8 cellular contexts compared by ENCODE assay signal in genomic region chr1:201504799-201505504, GRCh38. TPM values are rescaled to one million over a fixed set of nuclear protein-coding genes. Genes with fewer than 3 reads are reported as not detected.
DNase-seq lines count a peak whose midpoint lies in the region; ATAC-seq and TF ChIP-seq lines count a peak whose summit lies in the region.

No MANE protein-coding gene starts in this region.

- H3K36me3 ChIP-seq in left lung (no peaks in the 10 kb centered on the region), upper lobe of left lung (no peaks in the 10 kb centered on the region)

- H3K4me3 Mint-ChIP-seq in activated naive CD4-positive, alpha-beta T cell treated with anti-CD3 and anti-CD28 coated beads, Interleukin-2, amount 50 U/mL, for 24 hours, result peak overlapping the region; percentile 92
- H3K4me3 Mint-ChIP-seq in activated CD8-positive, alpha-beta T cell treated with anti-CD3 and anti-CD28 coated beads, Interleukin-2, amount 10 ng/mL, durations not matched to agents 7 days and 5 days, result peak overlapping the region; percentile 90

- H3K27ac ChIP-seq in left lung (peak overlapping the region; percentile 90 to 96), upper lobe of left lung (peak overlapping the region; percentile 88 to 94 (median 92))

- no peaks in the 10 kb centered on the region for H3K27me3 ChIP-seq in left lung
- no peaks in the 10 kb centered on the region for H3K27me3 ChIP-seq in upper lobe of left lung

- WGBS in upper lobe of left lung, 2 donors, result 68 to 73% methylated on average over 9 of the region's 9 CpGs

- intact Hi-C loops in left lung (cut with DNase I), result no loop called here

- no peak for DNase-seq in activated naive CD4-positive, alpha-beta T cell treated with anti-CD3 and anti-CD28 coated beads, Interleukin-2, amount 50 U/mL, for 72 hours (ENCODE audit: low spot score in 2 of 2)
- DNase-seq in activated CD8-positive, alpha-beta T cell treated with anti-CD3 and anti-CD28 coated beads, Interleukin-2, amount 10 ng/mL, durations not matched to agents 7 days and 5 days, result no peak
- DNase-seq in left lung (no peak), upper lobe of left lung (no peak)
- DNase-seq in activated effector memory CD4-positive, alpha-beta T cell treated with anti-CD3 and anti-CD28 coated beads, Interleukin-2, amount 50 U/mL, for 16 hours, result no peak

- peak overlapping the region; percentile 55 for H3K27ac Mint-ChIP-seq in activated naive CD4-positive, alpha-beta T cell treated with anti-CD3 and anti-CD28 coated beads, Interleukin-2, amount 50 U/mL, for 24 hours
- peak overlapping the region in 1 of 2 donors; percentile 36 for H3K27ac Mint-ChIP-seq in activated naive CD4-positive, alpha-beta T cell treated with anti-CD3 and anti-CD28 coated beads, Interleukin-2, amount 50 U/mL, for 72 hours
- peak overlapping the region; percentile 93 for H3K27ac Mint-ChIP-seq in activated CD8-positive, alpha-beta T cell treated with anti-CD3 and anti-CD28 coated beads, Interleukin-2, amount 10 ng/mL, durations not matched to agents 7 days and 5 days

- no peak for TF ChIP-seq EP300 in upper lobe of left lung (IDR thresholded peaks at IDR 0.05)

- H3K4me1 Mint-ChIP-seq in activated naive CD4-positive, alpha-beta T cell treated with anti-CD3 and anti-CD28 coated beads, Interleukin-2, amount 50 U/mL, for 24 hours, result peaks cover 39% of the 10 kb centered on the region
- peaks cover 52% of the 10 kb centered on the region for H3K4me1 Mint-ChIP-seq in activated CD8-positive, alpha-beta T cell treated with anti-CD3 and anti-CD28 coated beads, Interleukin-2, amount 10 ng/mL, durations not matched to agents 7 days and 5 days (ENCODE audit: low read depth)

- CTCF ChIA-PET in activated CD8-positive, alpha-beta T cell treated with anti-CD3 and anti-CD28 coated beads, Interleukin-2, amount 10 ng/mL, durations not matched to agents 7 days and 5 days (lab: Charles Lee), result interaction anchor here (0.8 to 13.0 kb wide), 5 partner anchors 7 to 69 kb away, joined by 3 to 150 read pairs (median 4); no protein-coding TSS in a partner anchor

- no peaks in the 10 kb centered on the region for H3K27me3 Mint-ChIP-seq in activated naive CD4-positive, alpha-beta T cell treated with anti-CD3 and anti-CD28 coated beads, Interleukin-2, amount 50 U/mL, for 24 hours
- H3K27me3 Mint-ChIP-seq in activated CD8-positive, alpha-beta T cell treated with anti-CD3 and anti-CD28 coated beads, Interleukin-2, amount 10 ng/mL, durations not matched to agents 7 days and 5 days (ENCODE audit: low read depth), result no peaks in the 10 kb centered on the region

- TF ChIP-seq CTCF in left lung (IDR thresholded peaks at IDR 0.05) (no peak), upper lobe of left lung (IDR thresholded peaks at IDR 0.05) (no peak)

- H3K4me1 ChIP-seq in left lung (peaks cover 52 to 83% of the 10 kb centered on the region in 2 donors), upper lobe of left lung (peaks cover 70 to 81% (median 71%) of the 10 kb centered on the region in 4 donors)

- H3K9me3 ChIP-seq in left lung (no peaks in the 10 kb centered on the region), upper lobe of left lung (no peaks in the 10 kb centered on the region)

- no peak for TF ChIP-seq POLR2A in upper lobe of left lung (IDR thresholded peaks at IDR 0.05)

- POLR2A ChIA-PET in activated CD8-positive, alpha-beta T cell treated with anti-CD3 and anti-CD28 coated beads, Interleukin-2, amount 10 ng/mL, durations not matched to agents 7 days and 5 days (lab: Charles Lee), result interaction anchor here (1.1 kb wide), 1 partner anchor 23 kb away, joined by 3 read pairs; no protein-coding TSS in a partner anchor

- no peaks in the 10 kb centered on the region for H3K9me3 Mint-ChIP-seq in activated naive CD4-positive, alpha-beta T cell treated with anti-CD3 and anti-CD28 coated beads, Interleukin-2, amount 50 U/mL, for 24 hours
- H3K9me3 Mint-ChIP-seq in activated naive CD4-positive, alpha-beta T cell treated with anti-CD3 and anti-CD28 coated beads, Interleukin-2, amount 50 U/mL, for 72 hours, result no peaks in the 10 kb centered on the region
- no peaks in the 10 kb centered on the region for H3K9me3 Mint-ChIP-seq in activated CD8-positive, alpha-beta T cell treated with anti-CD3 and anti-CD28 coated beads, Interleukin-2, amount 10 ng/mL, durations not matched to agents 7 days and 5 days (ENCODE audit: insufficient read depth)

- peak overlapping the region; percentile 65 to 73 for H3K4me3 ChIP-seq in left lung
- peak overlapping the region; percentile 10 to 84 (median 66) for H3K4me3 ChIP-seq in upper lobe of left lung

- no peaks in the 10 kb centered on the region for H3K36me3 Mint-ChIP-seq in activated naive CD4-positive, alpha-beta T cell treated with anti-CD3 and anti-CD28 coated beads, Interleukin-2, amount 50 U/mL, for 24 hours
- H3K36me3 Mint-ChIP-seq in activated naive CD4-positive, alpha-beta T cell treated with anti-CD3 and anti-CD28 coated beads, Interleukin-2, amount 50 U/mL, for 72 hours, result peaks cover 0 to 7% of the 10 kb centered on the region in 2 donors
- H3K36me3 Mint-ChIP-seq in activated CD8-positive, alpha-beta T cell treated with anti-CD3 and anti-CD28 coated beads, Interleukin-2, amount 10 ng/mL, durations not matched to agents 7 days and 5 days (ENCODE audit: low read depth), result peaks cover 14% of the 10 kb centered on the region

- ATAC-seq in activated naive CD4-positive, alpha-beta T cell treated with anti-CD3 and anti-CD28 coated beads, Interleukin-2, amount 50 U/mL, for 72 hours, result no peak
- no peak for ATAC-seq in activated CD8-positive, alpha-beta T cell treated with anti-CD3 and anti-CD28 coated beads, Interleukin-2, amount 10 ng/mL, durations not matched to agents 7 days and 5 days
- ATAC-seq in left lung, result peak; percentile 9
- peak in 1 of 2 donors; percentile 1 for ATAC-seq in upper lobe of left lung (ENCODE audit: low FRiP score in 2 of 2)
- ATAC-seq in HG03354 (IDR thresholded peaks at IDR 0.05; ENCODE audit: poor library complexity, severe bottlenecking, unreplicated experiment), result no peak
- ATAC-seq in HG03521 (IDR thresholded peaks at IDR 0.05; ENCODE audit: unreplicated experiment), result no peak

RNA-seq across cellular contexts. Expression of gene CSRP1, which starts 2.0 kb away (rescaled TPM):
- 10 to 100 TPM; 13.2 to 57.6 TPM for total RNA-seq in activated naive CD4-positive, alpha-beta T cell treated with anti-CD3 and anti-CD28 coated beads, Interleukin-2, amount 50 U/mL, for 72 hours
- total RNA-seq in activated CD8-positive, alpha-beta T cell treated with anti-CD3 and anti-CD28 coated beads, Interleukin-2, amount 10 ng/mL, durations not matched to agents 7 days and 5 days, result 10 to 100 TPM; 78.7 to 80.9 TPM
- total RNA-seq in left lung (100 to 1,000 TPM; 216 to 235 TPM), upper lobe of left lung (100 to 1,000 TPM; 200 to 495 (median 327) TPM)

RNA-seq across cellular contexts. Expression of gene NAV1, which starts 34.0 kb away (rescaled TPM):
- 1 to 10 TPM in 1 of 2 donors, under 1 TPM in 1; 0.48 to 3.1 TPM for total RNA-seq in activated naive CD4-positive, alpha-beta T cell treated with anti-CD3 and anti-CD28 coated beads, Interleukin-2, amount 50 U/mL, for 72 hours
- 1 to 10 TPM; 1.1 to 1.9 TPM for total RNA-seq in activated CD8-positive, alpha-beta T cell treated with anti-CD3 and anti-CD28 coated beads, Interleukin-2, amount 10 ng/mL, durations not matched to agents 7 days and 5 days
- 10 to 100 TPM; 37.9 to 41.5 TPM for total RNA-seq in left lung
- total RNA-seq in upper lobe of left lung, result 10 to 100 TPM; 15.2 to 41.0 (median 24.1) TPM

RNA-seq across cellular contexts. Expression of gene PHLDA3, which starts 36.0 kb away (rescaled TPM):
- total RNA-seq in activated naive CD4-positive, alpha-beta T cell treated with anti-CD3 and anti-CD28 coated beads, Interleukin-2, amount 50 U/mL, for 72 hours, result 10 to 100 TPM in 1 of 2 donors, 1 to 10 TPM in 1; 5.7 to 13.0 TPM
- 10 to 100 TPM; 17.3 to 18.7 TPM for total RNA-seq in activated CD8-positive, alpha-beta T cell treated with anti-CD3 and anti-CD28 coated beads, Interleukin-2, amount 10 ng/mL, durations not matched to agents 7 days and 5 days
- total RNA-seq in left lung, result 10 to 100 TPM; 46.8 to 82.7 TPM
- 100 to 1,000 TPM in 3 of 6 donors, 10 to 100 TPM in 3; 45.1 to 211 (median 88.1) TPM for total RNA-seq in upper lobe of left lung
